16 cellular contexts compared by ENCODE assay signal in the genomic region with DNA sequence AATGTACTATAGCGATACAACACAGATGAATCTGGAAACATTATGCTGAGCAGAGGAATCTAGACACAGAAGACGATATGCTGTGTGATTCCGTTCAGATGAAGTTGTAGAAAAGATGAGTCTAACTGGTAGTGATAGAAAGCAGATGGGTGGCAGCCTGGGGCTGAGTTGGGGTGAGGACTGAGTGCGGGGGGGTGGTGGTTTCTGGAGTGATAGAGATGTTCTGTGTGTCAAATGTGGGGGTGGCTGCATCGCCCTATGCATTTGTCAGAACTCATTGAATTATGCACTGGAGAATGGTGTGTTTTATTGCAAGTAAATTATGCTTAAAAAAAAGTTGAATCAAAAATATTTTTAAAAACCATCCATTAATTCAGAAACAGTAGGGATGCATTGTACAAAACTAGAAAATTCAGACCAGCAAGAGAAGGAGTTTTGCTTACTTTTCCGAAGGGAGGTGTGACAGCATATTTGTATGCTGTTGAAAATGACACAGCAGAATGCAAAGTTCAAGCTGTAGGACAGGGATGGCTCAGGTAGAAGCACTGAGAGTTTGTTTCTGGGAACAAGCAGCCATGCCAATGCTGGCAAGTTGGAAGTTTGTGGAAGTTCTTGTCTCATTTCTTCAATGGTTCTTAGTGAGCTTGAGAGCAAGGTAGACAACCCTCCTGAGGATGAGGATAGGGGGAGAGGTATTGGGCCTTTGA. TPM values are rescaled to one million over a fixed set of nuclear protein-coding genes. Genes with fewer than 3 reads are reported as not detected.
DNase-seq lines count a peak whose midpoint lies in the region; ATAC-seq, FAIRE-seq and TF ChIP-seq lines count a peak whose summit lies in the region.
"Had no signal": no experiment of that assay in that cellular context is flagged by ENCODE, and none has a peak within 500 bp of the region (broad histone marks: within the 10 kb centered on the region; RNA-seq: fewer than 3 reads in every experiment).

No MANE protein-coding gene starts in this region.

- H3K27me3 ChIP-seq in Karpas-422 (ENCODE audit: low read length), result no peaks in the 10 kb centered on the region

- H3K4me2 ChIP-seq in A549 (no peak overlapping the region), Karpas-422 (ENCODE audit: low read depth, low read length, poor library complexity, severe bottlenecking) (no peak overlapping the region)
- H3K4me2 ChIP-seq: GM23338 had no signal

- no peaks in the 10 kb centered on the region for H3K9me2 ChIP-seq in Karpas-422 (replicated peaks; ENCODE audit: insufficient read depth, low read length)

- H3K9me3 Mint-ChIP-seq in nephron progenitor cell, result no peaks in the 10 kb centered on the region
- H3K9me3 Mint-ChIP-seq: CD4-positive, alpha-beta T cell; GM23338; IgD-negative memory B cell had no signal

- H3K36me3 ChIP-seq in Karpas-422 (ENCODE audit: insufficient read depth, low read length), result no peaks in the 10 kb centered on the region

- 77% methylated on average over 6 of the region's 6 CpGs for WGBS in A549 (ENCODE audit: missing lambda C conversion rate)

- H3K27me3 Mint-ChIP-seq in nephron progenitor cell (ENCODE audit: low read depth, poor library complexity), result peaks cover 27% of the 10 kb centered on the region

- H3K36me3 Mint-ChIP-seq in nephron progenitor cell (ENCODE audit: low read depth), result no peaks in the 10 kb centered on the region
- H3K36me3 Mint-ChIP-seq: IgD-negative memory B cell had no signal

- no peaks in the 10 kb centered on the region for H3K79me2 ChIP-seq in Karpas-422 (ENCODE audit: low read length)

- no peak overlapping the region for H3K4me3 Mint-ChIP-seq in nephron progenitor cell
- H3K4me3 Mint-ChIP-seq: B cell; CD4-positive, alpha-beta T cell; GM23338; IgD-negative memory B cell had no signal

- POLR2A ChIA-PET in A549 (lab: Yijun Ruan, JAX), result no interaction called here

- DNase-seq in A549 (ENCODE audit: low read depth in 1 of 2, low spot score in 1 of 2) (no peak), Karpas-422 (peak; percentile 14), fibroblast of mammary gland (ENCODE audit: low read depth) (peak; percentile 12), nephron progenitor cell (no peak), NCI-H2171 treated with DMSO at 0.1 percent for 48 hours (lab: John Stamatoyannopoulos, UW) (no peak), cortex of kidney (lab: John Stamatoyannopoulos, UW) (no peak), NCI-H748 (lab: John Stamatoyannopoulos, UW; ENCODE audit: unreplicated experiment) (no peak)
- DNase-seq: C1 segment of cervical spinal cord; Calu3; CD4-positive, alpha-beta T cell; DMS 273 treated with DMSO at 0.1 percent for 48 hours; H7 had no signal

- CTCF ChIA-PET in A549 (lab: Yijun Ruan, JAX), result interaction anchor here (0.9 kb wide), 1 partner anchor 8 kb away, joined by 3 read pairs; no protein-coding TSS in a partner anchor

- H4K20me1 ChIP-seq in Karpas-422 (ENCODE audit: insufficient read depth, low read depth, low read length), result no peaks in the 10 kb centered on the region

- no peak overlapping the region for H3K4me3 ChIP-seq in A549
- no peak overlapping the region for H3K4me3 ChIP-seq in Karpas-422 (ENCODE audit: low read length)
- no peak overlapping the region for H3K4me3 ChIP-seq in fibroblast of mammary gland (ENCODE audit: control insufficient read depth, low read depth, low read length)
- H3K4me3 ChIP-seq: GM23338 had no signal

- ATAC-seq in A549, result no peak; a peak in 1 of 6 replicates
- ATAC-seq: GM23338 had no signal

- no peak overlapping the region for H3K9ac ChIP-seq in Karpas-422 (ENCODE audit: low read length)

- no peak for TF ChIP-seq EP300 in A549 (IDR thresholded peaks at IDR 0.05)

- no peak for TF ChIP-seq RAD21 in A549 (conservative IDR thresholded peaks at IDR 0.05 in 1 of 2, IDR thresholded peaks at IDR 0.05 in 1 of 2)

- peaks cover 6% of the 10 kb centered on the region; the same call in 1 of the 3 replicates for H3K4me1 ChIP-seq in A549
- no peaks in the 10 kb centered on the region for H3K4me1 ChIP-seq in Karpas-422 (ENCODE audit: low read length)

- TF ChIP-seq CTCF in A549 (IDR thresholded peaks at IDR 0.05), result no peak
- TF ChIP-seq CTCF in fibroblast of mammary gland (conservative IDR thresholded peaks at IDR 0.05; ENCODE audit: control insufficient read depth, insufficient read depth, low read depth, low read length), result no peak
- no peak for TF ChIP-seq CTCF in nephron progenitor cell (IDR thresholded peaks at IDR 0.05)

- no peak overlapping the region for H3K27ac ChIP-seq in A549
- no peak overlapping the region for H3K27ac ChIP-seq in Karpas-422 (ENCODE audit: low read length)

- H3K4me1 Mint-ChIP-seq in nephron progenitor cell, result peaks cover 20% of the 10 kb centered on the region
- H3K4me1 Mint-ChIP-seq: B cell, IgD-negative memory B cell had no signal

- H3K27ac Mint-ChIP-seq in nephron progenitor cell, result peak overlapping the region; percentile 58
- H3K27ac Mint-ChIP-seq: B cell; CD4-positive, alpha-beta T cell; GM23338 had no signal

- H2AFZ ChIP-seq in Karpas-422 (ENCODE audit: low read length), result no peak overlapping the region
- H2AFZ ChIP-seq: GM23338 had no signal

- no peak for TF ChIP-seq POLR2A in A549 (IDR thresholded peaks at IDR 0.05; ENCODE audit: low read length)

- peak; percentile 67 for FAIRE-seq in A549 (lab: Jason Lieb, UNC)

- no peaks in the 10 kb centered on the region for H3K9me3 ChIP-seq in A549
- no peaks in the 10 kb centered on the region for H3K9me3 ChIP-seq in Karpas-422 (ENCODE audit: low read length)

TF ChIP-seq in A549, 52 proteins besides CTCF, POLR2A, EP300 and RAD21:
- TF ChIP-seq CBX8 (IDR thresholded peaks at IDR 0.05) (no peak), SREBF2 (IDR thresholded peaks at IDR 0.05) (no peak), MAFK (IDR thresholded peaks at IDR 0.05; ENCODE audit: partially characterized antibody) (peak; percentile 31)

RNA-seq across cellular contexts. Expression of a gene that starts 13.0 kb away (rescaled TPM):
- 41.9 and 44.6 TPM in 2 replicates for polyA plus RNA-seq in A549 (2011; rRNA removed)
- 49.7 and 55.9 TPM in 2 replicates for polyA plus RNA-seq in A549 (2012; cell fraction: cytosol; rRNA removed)
- 114 and 125 TPM in 2 replicates for polyA plus RNA-seq in A549 (2012; cell fraction: nucleus; rRNA removed)
- polyA plus RNA-seq in A549 (2017; fragmentation: RNase III; extraction: RNeasy Plus Mini Kit Qiagen cat#74134 plus additional on column Dnase treatment), result 48.2 to 51.9 TPM (median 48.3 TPM) in 3 replicates
- 73.2 and 77.2 TPM in 2 replicates for polyA minus RNA-seq in A549 (2011; rRNA and poly(A)+ RNA removed)
- 21.5 and 26.3 TPM in 2 replicates for total RNA-seq in Karpas-422 (2014; rRNA removed; shearing (Covaris generic); ENCODE audit: low replicate concordance)

RNA-seq across cellular contexts. Expression of a gene that starts 33.8 kb away (rescaled TPM):
- polyA plus RNA-seq in A549 (2011; rRNA removed), result 0.22 and 0.24 TPM in 2 replicates
- 0.21 and 0.26 TPM in 2 replicates for polyA plus RNA-seq in A549 (2012; cell fraction: cytosol; rRNA removed)
- polyA plus RNA-seq in A549 (2012; cell fraction: nucleus; rRNA removed), result 0.91 and 1.1 TPM in 2 replicates
- polyA plus RNA-seq in A549 (2017; fragmentation: RNase III; extraction: RNeasy Plus Mini Kit Qiagen cat#74134 plus additional on column Dnase treatment), result 0.07 to 0.36 TPM (median 0.26 TPM) in 3 replicates
- polyA minus RNA-seq in A549 (2011; rRNA and poly(A)+ RNA removed), result 0.19 and 0.25 TPM in 2 replicates
- total RNA-seq in Karpas-422 (2014; rRNA removed; shearing (Covaris generic); ENCODE audit: low replicate concordance), result 0.11 and 1.3 TPM in 2 replicates
- total RNA-seq: Daoy had no signal

RNA-seq across cellular contexts. Expression of a gene that starts 35.5 kb away (rescaled TPM):
- 11.2 and 11.9 TPM in 2 replicates for polyA plus RNA-seq in A549 (2011; rRNA removed)
- 5.4 and 6.3 TPM in 2 replicates for polyA plus RNA-seq in A549 (2012; cell fraction: cytosol; rRNA removed)
- 3.2 and 4.1 TPM in 2 replicates for polyA plus RNA-seq in A549 (2012; cell fraction: nucleus; rRNA removed)
- 11.4 to 11.6 TPM (median 11.5 TPM) in 3 replicates for polyA plus RNA-seq in A549 (2017; fragmentation: RNase III; extraction: RNeasy Plus Mini Kit Qiagen cat#74134 plus additional on column Dnase treatment)
- 17.4 and 20.3 TPM in 2 replicates for polyA minus RNA-seq in A549 (2011; rRNA and poly(A)+ RNA removed)
- 7.8 and 8.9 TPM in 2 replicates for total RNA-seq in Karpas-422 (2014; rRNA removed; shearing (Covaris generic); ENCODE audit: low replicate concordance)

RNA-seq across cellular contexts. Expression of a gene that starts 35.8 kb away (rescaled TPM):
- 20.0 and 22.3 TPM in 2 replicates for polyA plus RNA-seq in A549 (2011; rRNA removed)
- polyA plus RNA-seq in A549 (2012; cell fraction: cytosol; rRNA removed), result 29.6 and 33.3 TPM in 2 replicates
- polyA plus RNA-seq in A549 (2012; cell fraction: nucleus; rRNA removed), result 55.7 and 61.1 TPM in 2 replicates
- polyA plus RNA-seq in A549 (2017; fragmentation: RNase III; extraction: RNeasy Plus Mini Kit Qiagen cat#74134 plus additional on column Dnase treatment), result 20.7 to 21.4 TPM (median 21.3 TPM) in 3 replicates
- 25.4 and 29.8 TPM in 2 replicates for polyA minus RNA-seq in A549 (2011; rRNA and poly(A)+ RNA removed)
- 38.8 and 49.7 TPM in 2 replicates for total RNA-seq in Karpas-422 (2014; rRNA removed; shearing (Covaris generic); ENCODE audit: low replicate concordance)

Comparison
In these comparisons a context has a peak if more than half of its experiments do, and no peak if none do; other contexts are left out.
1. DNase-seq: peak in Karpas-422 (single experiment) and fibroblast of mammary gland (single experiment); none in A549 (0 of 2), nephron progenitor cell (single experiment), NCI-H2171 treated with DMSO at 0.1 percent for 48 hours (single experiment), cortex of kidney (single experiment) and NCI-H748 (single experiment).